ENCODE assay signal across 9 cellular contexts in genomic region chr6:31559958-31560696, GRCh38. TPM values are rescaled to one million over a fixed set of nuclear protein-coding genes. Genes with fewer than 3 reads are reported as not detected.
DNase-seq lines count a peak whose midpoint lies in the region; ATAC-seq lines count a peak whose summit lies in the region.
"Had no signal": no experiment of that assay in that cellular context is flagged by ENCODE, and none has a peak within 500 bp of the region (broad histone marks: within the 10 kb centered on the region; RNA-seq: fewer than 3 reads in every experiment).

No MANE protein-coding gene starts in this region.

- peak overlapping the region; percentile 77 for H3K27ac ChIP-seq in CD4-positive, CD25-positive, alpha-beta regulatory T cell (ENCODE audit: insufficient read depth, low read length, poor library complexity, severe bottlenecking)
- peak overlapping the region; percentile 14 for H3K27ac ChIP-seq in duodenal mucosa (ENCODE audit: low read depth, low read length)
- H3K27ac ChIP-seq: KMS-11 had no signal

- ATAC-seq in CD4-positive, CD25-positive, alpha-beta regulatory T cell (ENCODE audit: low read depth in 2 of 2), result peak; percentile 73 to 77
- ATAC-seq in GM19328 (IDR thresholded peaks at IDR 0.05; ENCODE audit: unreplicated experiment) (peak; percentile 69), HG03439 (IDR thresholded peaks at IDR 0.05; ENCODE audit: unreplicated experiment) (peak; percentile 65), T-helper 17 cell (peak; percentile 65)

- peak; percentile 32 to 86 (median 44) for DNase-seq in CD4-positive, CD25-positive, alpha-beta regulatory T cell
- DNase-seq in T-helper 17 cell, result no peak
- no peak for DNase-seq in NCI-H1092 (lab: John Stamatoyannopoulos, UW)
- DNase-seq in HuH-7.5 (ENCODE audit: low spot score), result no peak

- H3K4me1 Mint-ChIP-seq in CD4-positive, CD25-positive, alpha-beta regulatory T cell, result peaks cover 15 to 77% (median 47%) of the 10 kb centered on the region in 4 donors
- peaks cover 60% of the 10 kb centered on the region for H3K4me1 Mint-ChIP-seq in T-helper 17 cell

- H3K36me3 Mint-ChIP-seq in CD4-positive, CD25-positive, alpha-beta regulatory T cell, result peaks cover 26% of the 10 kb centered on the region
- H3K36me3 Mint-ChIP-seq in T-helper 17 cell (ENCODE audit: low read depth), result peaks cover 14% of the 10 kb centered on the region

- H3K27me3 ChIP-seq in CD4-positive, CD25-positive, alpha-beta regulatory T cell (ENCODE audit: control insufficient read depth, insufficient read depth, low read length), result no peaks in the 10 kb centered on the region
- peaks cover 0 to under 1% of the 10 kb centered on the region in 2 donors for H3K27me3 ChIP-seq in duodenal mucosa (ENCODE audit: control insufficient read depth in 1 of 2, insufficient read depth in 2 of 2, low read length in 2 of 2)
- H3K27me3 ChIP-seq in mononuclear cell (ENCODE audit: insufficient read depth, low read length), result no peaks in the 10 kb centered on the region

- H3K9me3 ChIP-seq in CD4-positive, CD25-positive, alpha-beta regulatory T cell (ENCODE audit: control insufficient read depth in 2 of 2, low read length in 2 of 2), result no peaks in the 10 kb centered on the region
- H3K9me3 ChIP-seq in T-helper 17 cell (ENCODE audit: control insufficient read depth, low read length, poor library complexity, severe bottlenecking), result no peaks in the 10 kb centered on the region
- no peaks in the 10 kb centered on the region for H3K9me3 ChIP-seq in duodenal mucosa (ENCODE audit: control insufficient read depth in 1 of 2, low read length in 2 of 2)
- no peaks in the 10 kb centered on the region for H3K9me3 ChIP-seq in mononuclear cell (ENCODE audit: low read depth, low read length)

- peak overlapping the region; percentile 71 for H3K4me3 ChIP-seq in CD4-positive, CD25-positive, alpha-beta regulatory T cell (ENCODE audit: low read depth, low read length)
- peak overlapping the region; percentile 2 to 22 for H3K4me3 ChIP-seq in duodenal mucosa (ENCODE audit: low read depth in 1 of 2, low read length in 2 of 2)
- peak overlapping the region; percentile 3 for H3K4me3 ChIP-seq in mononuclear cell (ENCODE audit: low read length)

- peaks cover 58% of the 10 kb centered on the region for H3K4me1 ChIP-seq in CD4-positive, CD25-positive, alpha-beta regulatory T cell (ENCODE audit: control insufficient read depth, insufficient read depth, low read length, poor library complexity, severe bottlenecking)
- H3K4me1 ChIP-seq in duodenal mucosa (ENCODE audit: control insufficient read depth in 1 of 2, insufficient read depth in 2 of 2, low read length in 2 of 2) (peaks cover 25 to 33% of the 10 kb centered on the region in 2 donors), mononuclear cell (ENCODE audit: insufficient read depth, low read length) (peaks cover 85% of the 10 kb centered on the region)

- H3K27ac Mint-ChIP-seq in CD4-positive, CD25-positive, alpha-beta regulatory T cell, result peak overlapping the region; percentile 86 to 96 (median 94)
- peak overlapping the region; percentile 95 for H3K27ac Mint-ChIP-seq in T-helper 17 cell

- H3K36me3 ChIP-seq in CD4-positive, CD25-positive, alpha-beta regulatory T cell (ENCODE audit: control insufficient read depth, insufficient read depth, low read length), result peaks cover 6% of the 10 kb centered on the region
- peaks cover 14 to 27% of the 10 kb centered on the region in 2 donors for H3K36me3 ChIP-seq in duodenal mucosa (ENCODE audit: control insufficient read depth in 1 of 2, insufficient read depth in 2 of 2, low read length in 2 of 2)

- no peaks in the 10 kb centered on the region for H3K9me3 Mint-ChIP-seq in CD4-positive, CD25-positive, alpha-beta regulatory T cell

- no peak overlapping the region for H3K9ac ChIP-seq in duodenal mucosa (ENCODE audit: low read depth in 1 of 2, low read length in 2 of 2)
- H3K9ac ChIP-seq: KMS-11 had no signal

- H3K27me3 Mint-ChIP-seq in CD4-positive, CD25-positive, alpha-beta regulatory T cell, result no peaks in the 10 kb centered on the region
- no peaks in the 10 kb centered on the region for H3K27me3 Mint-ChIP-seq in T-helper 17 cell

- peak overlapping the region; percentile 44 to 88 (median 81) for H3K4me3 Mint-ChIP-seq in CD4-positive, CD25-positive, alpha-beta regulatory T cell
- H3K4me3 Mint-ChIP-seq in T-helper 17 cell, result peak overlapping the region; percentile 94

RNA-seq across cellular contexts. Expression of gene LTA, which starts 12.0 kb away (rescaled TPM):
- 15.6 TPM for total RNA-seq in CD4-positive, CD25-positive, alpha-beta regulatory T cell
- 10 to 100 TPM; 12.8 to 20.0 (median 13.9) TPM for polyA plus RNA-seq in CD4-positive, CD25-positive, alpha-beta regulatory T cell
- total RNA-seq in T-helper 17 cell, result 10 to 100 TPM; 19.9 to 26.0 TPM
- 2.5 TPM for total RNA-seq in mononuclear cell

RNA-seq across cellular contexts. Expression of gene NFKBIL1, which starts 12.7 kb away (rescaled TPM):
- 4.6 TPM for total RNA-seq in CD4-positive, CD25-positive, alpha-beta regulatory T cell
- 1 to 10 TPM; 4.7 to 9.4 (median 6.9) TPM for polyA plus RNA-seq in CD4-positive, CD25-positive, alpha-beta regulatory T cell
- total RNA-seq in T-helper 17 cell (1 to 10 TPM; 5.5 to 6.4 TPM), mononuclear cell (9.8 TPM)

RNA-seq across cellular contexts. Expression of gene ATP6V1G2, which starts 13.7 kb away (rescaled TPM):
- total RNA-seq in CD4-positive, CD25-positive, alpha-beta regulatory T cell, result 3.9 TPM
- polyA plus RNA-seq in CD4-positive, CD25-positive, alpha-beta regulatory T cell, result 1 to 10 TPM; 1.1 to 1.8 (median 1.3) TPM
- 1 to 10 TPM; 1.4 to 2.0 TPM for total RNA-seq in T-helper 17 cell
- total RNA-seq in mononuclear cell, result 0.73 TPM

RNA-seq across cellular contexts. Expression of gene TNF, which starts 15.2 kb away (rescaled TPM):
- 21.8 TPM for total RNA-seq in CD4-positive, CD25-positive, alpha-beta regulatory T cell
- 1 to 10 TPM in 3 of 4 donors, under 1 TPM in 1; 0.48 to 3.1 (median 2.2) TPM for polyA plus RNA-seq in CD4-positive, CD25-positive, alpha-beta regulatory T cell
- total RNA-seq in T-helper 17 cell (10 to 100 TPM; 28.9 to 33.6 TPM), mononuclear cell (230 TPM)

RNA-seq across cellular contexts. Expression of gene DDX39B, which starts 18.3 kb away (rescaled TPM):
- total RNA-seq in CD4-positive, CD25-positive, alpha-beta regulatory T cell, result 603 TPM
- polyA plus RNA-seq in CD4-positive, CD25-positive, alpha-beta regulatory T cell, result 100 to 1,000 TPM; 105 to 116 (median 110) TPM
- 100 to 1,000 TPM; 496 to 507 TPM for total RNA-seq in T-helper 17 cell
- total RNA-seq in mononuclear cell, result 183 TPM

Comparison
In these comparisons a context has a peak if more than half of its experiments do, and no peak if none do; other contexts are left out.
1. DNase-seq: peak in CD4-positive, CD25-positive, alpha-beta regulatory T cell (3 of 3); none in T-helper 17 cell (0 of 3), NCI-H1092 (single experiment) and HuH-7.5 (single experiment).
2. H3K4me3 ChIP-seq: peak in every context shown above with its lines; median percentile 71 in CD4-positive, CD25-positive, alpha-beta regulatory T cell; 12 in duodenal mucosa; 3 in mononuclear cell.
3. Peak in every context shown above with its lines, with median percentiles within 50 percentile points of each other: ATAC-seq.